ENCODE assay signal across 25 cellular contexts in the genomic region with DNA sequence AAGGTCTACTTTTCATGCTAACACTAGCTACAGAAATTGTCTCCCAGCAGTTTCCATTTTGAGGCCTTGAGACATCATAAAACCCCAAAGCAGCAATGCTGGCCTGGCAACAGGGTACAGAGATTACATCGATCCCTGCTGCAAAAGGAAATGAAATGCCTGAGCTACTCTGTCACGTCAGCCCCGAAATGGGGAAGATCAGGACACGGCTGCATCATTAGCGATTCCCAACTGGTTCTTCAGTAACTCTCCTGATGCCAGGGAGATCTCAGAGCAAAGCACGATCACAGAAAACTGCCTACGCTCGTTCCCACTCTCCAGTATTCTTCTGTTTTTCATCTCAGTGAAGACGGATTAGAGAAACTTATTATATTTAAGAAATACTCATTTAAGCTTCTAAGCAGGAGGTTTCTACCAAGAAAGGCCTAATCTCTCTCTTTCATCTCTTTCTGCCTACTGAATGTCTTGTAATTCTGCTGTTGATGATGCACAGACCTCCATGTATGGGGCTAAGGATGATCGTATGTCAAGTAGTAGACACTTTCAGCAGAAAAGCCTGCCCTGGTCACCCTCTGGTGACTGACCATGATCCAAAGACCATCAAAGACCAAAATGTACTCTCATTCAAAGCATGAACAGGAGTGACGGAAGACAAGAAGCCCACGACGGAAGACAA.
"Had no signal": no experiment of that assay in that cellular context is flagged by ENCODE, and none has a peak within 500 bp of the region (broad histone marks: within the 10 kb centered on the region; RNA-seq: fewer than 3 reads in every experiment).

No MANE protein-coding gene starts in this region.

- H3K4me1 ChIP-seq: adrenal gland, body of pancreas, esophagus squamous epithelium, gastroesophageal sphincter had no signal

- H3K9me3 ChIP-seq: adrenal gland, body of pancreas had no signal

- DNase-seq: activated CD4-positive, alpha-beta memory T cell treated with anti-CD3 and anti-CD28 coated beads, Interleukin-2, amount 10 ng/mL, durations not matched to agents 7 days and 5 days; activated CD4-positive, alpha-beta T cell treated with anti-CD3 and anti-CD28 coated beads for 36 hours; activated CD4-positive, alpha-beta T cell treated with anti-CD3 and anti-CD28 coated beads, Interleukin-2, amount 10 ng/mL, durations not matched to agents 24 days and 14 days; activated CD4-positive, CD25-positive, alpha-beta regulatory T cell; activated CD4-positive, CD25-positive, alpha-beta regulatory T cell treated with anti-CD3 and anti-CD28 coated beads, Interleukin-2, amount 50 U/mL, for 72 hours; activated CD8-positive, alpha-beta memory T cell treated with anti-CD3 and anti-CD28 coated beads, Interleukin-2, amount 50 U/mL, for 48 hours; activated gamma-delta T cell; activated naive CD4-positive, alpha-beta T cell; activated naive CD4-positive, alpha-beta T cell treated with anti-CD3 and anti-CD28 coated beads, Interleukin-2, amount 10 ng/mL, durations not matched to agents 7 days and 5 days; activated naive CD8-positive, alpha-beta T cell treated with anti-CD3 and anti-CD28 coated beads for 36 hours; activated naive CD8-positive, alpha-beta T cell treated with anti-CD3 and anti-CD28 coated beads, Interleukin-2, amount 50 U/mL, for 24 hours; activated T-cell treated with anti-CD3 and anti-CD28 coated beads for 4 hours; activated T-cell treated with anti-CD3 and anti-CD28 coated beads, Interleukin-2, amount 50 U/mL, for 24 hours; activated T-cell treated with anti-CD3 and anti-CD28 coated beads, Interleukin-2, amount 50 U/mL, for 72 hours; aorta; body of pancreas; cortex of kidney; dermis blood vessel endothelial cell; effector CD8-positive, alpha-beta T cell; esophagus squamous epithelium; foreskin melanocyte; T-helper 2 cell had no signal

- H3K36me3 ChIP-seq: adrenal gland, esophagus squamous epithelium, gastroesophageal sphincter had no signal

- ATAC-seq: activated CD4-positive, alpha-beta T cell treated with anti-CD3 and anti-CD28 coated beads for 36 hours; activated naive CD8-positive, alpha-beta T cell treated with anti-CD3 and anti-CD28 coated beads, Interleukin-2, amount 50 U/mL, for 24 hours; activated T-cell treated with anti-CD3 and anti-CD28 coated beads, Interleukin-2, amount 50 U/mL, for 72 hours; body of pancreas; gastroesophageal sphincter had no signal

- H3K4me3 ChIP-seq: adrenal gland, body of pancreas, esophagus squamous epithelium, gastroesophageal sphincter had no signal

- H3K27ac ChIP-seq: body of pancreas, epithelial cell of prostate, esophagus squamous epithelium, gastroesophageal sphincter had no signal

- H3K27me3 ChIP-seq: adrenal gland, body of pancreas, esophagus squamous epithelium had no signal
